ENCODE assay signal across 1 cellular context in the genomic region with DNA sequence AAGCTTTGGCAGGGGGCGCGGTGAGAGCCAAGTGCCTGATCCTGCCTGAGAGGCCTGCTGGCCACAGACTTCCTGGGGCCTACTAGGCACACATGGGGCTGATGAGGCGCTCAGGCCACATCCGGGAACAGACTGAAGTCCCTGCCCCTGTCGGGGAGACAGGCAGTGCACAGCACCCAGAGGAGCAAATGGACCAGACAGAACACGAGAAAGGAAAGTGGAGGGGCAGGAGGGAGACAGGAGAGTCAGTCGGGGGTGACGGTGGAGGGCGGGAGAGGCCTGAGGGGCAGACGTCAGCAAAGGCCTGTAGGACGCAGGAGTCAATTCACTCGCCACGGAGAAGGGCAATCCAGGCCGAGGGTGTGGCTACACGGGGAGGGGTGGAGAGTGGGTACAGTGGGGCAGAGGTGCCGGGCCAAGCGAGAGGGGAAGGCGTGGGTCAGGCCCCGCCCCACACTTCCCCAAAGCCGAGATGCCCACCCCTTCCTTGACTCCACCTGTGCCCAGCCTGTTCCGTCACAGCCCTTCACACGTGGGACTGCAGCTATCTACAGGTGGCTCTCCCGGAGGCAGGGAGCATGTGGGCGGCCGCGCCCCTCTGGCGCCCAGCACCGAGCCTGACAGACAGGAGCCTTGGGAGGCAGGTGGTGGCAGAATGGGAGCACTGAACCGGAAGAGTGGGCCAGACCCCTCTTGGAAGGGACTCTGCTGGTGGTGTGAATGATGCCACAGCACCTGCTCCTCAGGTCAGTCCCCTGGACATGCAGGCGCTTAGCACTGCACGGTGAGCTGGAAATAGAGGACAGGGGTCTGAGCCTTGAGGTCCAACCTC.
A peak's percentile ranks its signal among the peaks of the same experiment; 100 is the strongest.
TF ChIP-seq lines count a peak whose summit lies in the region.

No MANE protein-coding gene starts in this region.

TF ChIP-seq in K562, 482 proteins besides CTCF, POLR2A, EP300 and RAD21:
- TF ChIP-seq THRA (IDR thresholded peaks at IDR 0.05) (no peak), POLR2AphosphoS5 (IDR thresholded peaks at IDR 0.05; ENCODE audit: control insufficient read depth, insufficient read depth, low read depth, low read length) (peak; percentile 16), MEIS2 (IDR thresholded peaks at IDR 0.05; ENCODE audit: partially characterized antibody) (no peak), POLR2G (IDR thresholded peaks at IDR 0.05; ENCODE audit: low read depth, low read length) (peak; percentile 70), ZNF282 (CRISPR knock-in tag; IDR thresholded peaks at IDR 0.05) (no peak), LCOR (CRISPR knock-in tag; IDR thresholded peaks at IDR 0.05) (no peak), ARID3B (CRISPR knock-in tag; IDR thresholded peaks at IDR 0.05; ENCODE audit: borderline replicate concordance) (no peak), STAT5A (IDR thresholded peaks at IDR 0.05; ENCODE audit: borderline replicate concordance, low read length) (no peak), SUPT5H (IDR thresholded peaks at IDR 0.05) (peak; percentile 63), ZBTB17 (CRISPR knock-in tag; IDR thresholded peaks at IDR 0.05) (no peak)
- TF ChIP-seq, protein P1, sequence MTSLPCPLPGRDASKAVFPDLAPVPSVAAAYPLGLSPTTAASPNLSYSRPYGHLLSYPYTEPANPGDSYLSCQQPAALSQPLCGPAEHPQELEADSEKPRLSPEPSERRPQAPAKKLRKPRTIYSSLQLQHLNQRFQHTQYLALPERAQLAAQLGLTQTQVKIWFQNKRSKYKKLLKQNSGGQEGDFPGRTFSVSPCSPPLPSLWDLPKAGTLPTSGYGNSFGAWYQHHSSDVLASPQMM (CRISPR knock-in tag; IDR thresholded peaks at IDR 0.05): no peak
